ENCODE assay signal across 26 cellular contexts in the genomic region with DNA sequence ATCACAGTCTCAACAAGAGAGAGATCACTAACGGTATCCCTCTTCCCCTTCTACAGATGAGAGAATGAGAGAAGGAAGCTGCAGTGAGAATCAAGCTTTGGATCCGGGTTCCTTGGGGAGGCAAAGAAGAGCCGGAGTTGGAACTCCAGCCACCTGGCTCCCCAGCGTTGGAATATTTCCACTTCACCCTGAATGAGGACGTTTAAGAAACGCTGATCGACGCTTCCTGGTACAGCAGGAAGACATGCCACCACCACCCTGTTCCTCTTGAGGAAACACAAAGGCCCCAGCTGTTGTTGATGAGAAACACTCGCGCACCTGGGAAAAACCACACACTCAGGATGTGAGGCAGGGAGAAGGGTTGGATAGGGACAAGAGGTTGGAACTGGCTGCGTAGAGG. TPM values are rescaled to one million over a fixed set of nuclear protein-coding genes. Genes with fewer than 3 reads are reported as not detected.
"Had no signal": no experiment of that assay in that cellular context is flagged by ENCODE, and none has a peak within 500 bp of the region (broad histone marks: within the 10 kb centered on the region; RNA-seq: fewer than 3 reads in every experiment).

No MANE protein-coding gene starts in this region.

- H3K9me3 ChIP-seq: colonic mucosa, neutrophil, psoas muscle, thoracic aorta, transverse colon had no signal

- H3K27ac Mint-ChIP-seq: naive B cell; nephron; stimulated activated naive B cell treated with anti-CD40 and anti-IgM and Interleukin-4, amounts not matched to agents 10 μg/mL and 1 μg/mL and 100 μg/mL, for 72 hours; stimulated activated naive CD8-positive, alpha-beta T cell treated with anti-CD3 and anti-CD28 coated beads, Interleukin-15, amount 100 ng/mL, for 72 hours had no signal

- H3K36me3 ChIP-seq: colonic mucosa, heart left ventricle, neutrophil, spleen, thoracic aorta, transverse colon had no signal

- H3K27me3 ChIP-seq: colonic mucosa had no signal

- H3K9me3 Mint-ChIP-seq: nephron; stimulated activated naive CD8-positive, alpha-beta T cell treated with anti-CD3 and anti-CD28 coated beads, Interleukin-15, amount 100 ng/mL, for 72 hours had no signal

- H3K4me1 Mint-ChIP-seq: naive B cell; nephron; stimulated activated naive B cell treated with anti-CD40 and anti-IgM and Interleukin-4, amounts not matched to agents 10 μg/mL and 1 μg/mL and 100 μg/mL, for 72 hours; stimulated activated naive CD8-positive, alpha-beta T cell treated with anti-CD3 and anti-CD28 coated beads, Interleukin-15, amount 100 ng/mL, for 72 hours had no signal

- H3K4me3 Mint-ChIP-seq: naive B cell; nephron; stimulated activated naive B cell treated with anti-CD40 and anti-IgM and Interleukin-4, amounts not matched to agents 10 μg/mL and 1 μg/mL and 100 μg/mL, for 72 hours; stimulated activated naive CD8-positive, alpha-beta T cell treated with anti-CD3 and anti-CD28 coated beads, Interleukin-15, amount 100 ng/mL, for 72 hours had no signal

- ATAC-seq: esophagus mucosa; heart left ventricle; psoas muscle; sciatic nerve; stimulated activated naive B cell treated with anti-CD40 and anti-IgM and Interleukin-4, amounts not matched to agents 10 μg/mL and 1 μg/mL and 100 μg/mL, for 72 hours; stimulated activated naive CD8-positive, alpha-beta T cell treated with anti-CD3 and anti-CD28 coated beads, Interleukin-15, amount 100 ng/mL, for 72 hours had no signal

- H3K4me1 ChIP-seq: colonic mucosa, heart left ventricle, psoas muscle, spleen, transverse colon had no signal

- DNase-seq: colonic mucosa; effector CD8-positive, alpha-beta T cell; heart left ventricle; hypothalamus; kidney glomerular epithelial cell; mesendoderm; naive B cell; psoas muscle; stimulated activated CD4-positive, alpha-beta T cell treated with anti-CD3 and anti-CD28 coated beads, Interleukin-15, amount 100 ng/mL, for 24 hours; stimulated activated CD4-positive, alpha-beta T cell treated with anti-CD3 and anti-CD28 coated beads, Interleukin-1b, Interleukin-23, amount 100 ng/mL, for 48 hours; stimulated activated CD4-positive, alpha-beta T cell treated with anti-CD3 and anti-CD28 coated beads, Interleukin-4, amount 100 ng/mL, for 4 hours; stimulated activated naive B cell treated with anti-CD40 and anti-IgM and Interleukin-4, amounts not matched to agents 10 μg/mL and 1 μg/mL and 100 μg/mL, for 72 hours; stimulated activated naive CD8-positive, alpha-beta T cell treated with anti-CD3 and anti-CD28 coated beads, Interleukin-15, amount 100 ng/mL, for 72 hours; transverse colon had no signal

- H3K27ac ChIP-seq: colonic mucosa, heart left ventricle, neutrophil, psoas muscle, spleen, thoracic aorta, transverse colon had no signal

- H3K4me3 ChIP-seq: colonic mucosa, heart left ventricle, psoas muscle, spleen, thoracic aorta, transverse colon had no signal

RNA-seq across cellular contexts. Expression of a gene that starts 11.3 kb away (rescaled TPM):
- total RNA-seq: esophagus mucosa, liver, osteoblast, thoracic aorta, transverse colon had no signal

RNA-seq across cellular contexts. Expression of a gene that starts 40.0 kb away (rescaled TPM):
- total RNA-seq: colonic mucosa, esophagus mucosa, heart left ventricle, liver, sciatic nerve, spleen, subcutaneous adipose tissue, thoracic aorta, transverse colon had no signal

RNA-seq across cellular contexts. Expression of a gene that starts 42.4 kb away (rescaled TPM):
- total RNA-seq: dermis microvascular lymphatic vessel endothelial cell, esophagus mucosa, heart left ventricle, liver, lung microvascular endothelial cell, osteoblast, psoas muscle, sciatic nerve, skeletal muscle tissue, spleen, subcutaneous adipose tissue, thoracic aorta, transverse colon had no signal
